In the genomic region with DNA sequence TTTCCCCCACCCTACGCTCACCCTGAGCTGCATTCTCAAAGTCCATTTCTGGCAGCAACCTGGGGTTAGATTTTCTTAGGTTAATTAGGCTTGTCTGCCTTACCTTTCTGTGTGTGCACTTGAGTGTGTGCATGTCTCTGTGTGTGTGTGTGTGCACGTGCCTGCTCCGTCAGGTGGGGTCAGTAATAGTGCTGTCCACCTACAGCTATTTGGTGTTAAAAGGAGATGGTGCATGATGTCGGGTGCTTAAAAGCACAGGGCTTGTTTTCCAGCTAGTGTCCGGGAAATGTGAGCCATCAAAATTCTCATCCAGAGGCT, we compare ENCODE assay signal across 11 cellular contexts.
"Had no signal": no experiment of that assay in that cellular context is flagged by ENCODE, and none has a peak within 500 bp of the region (broad histone marks: within the 10 kb centered on the region; RNA-seq: fewer than 3 reads in every experiment).

No MANE protein-coding gene starts in this region.

- H3K4me3 ChIP-seq: K562 had no signal

- DNase-seq: NCI-H1436 treated with DMSO at 0.1 percent for 48 hours, NCI-H187 treated with DMSO at 0.1 percent for 48 hours, NCI-H2029 treated with DMSO at 0.1 percent for 48 hours, NCI-H226, NCI-H510A, NCI-H524 treated with DMSO at 0.1 percent for 48 hours, NCI-H774, T-helper 1 cell had no signal

- H3K27ac ChIP-seq: HL-60, KMS-11 had no signal

- H3K9ac ChIP-seq: KMS-11 had no signal
